ENCODE assay signal across 11 cellular contexts in genomic region chr12:110015132-110015531, GRCh38. TPM values are rescaled to one million over a fixed set of nuclear protein-coding genes. Genes with fewer than 3 reads are reported as not detected.
DNase-seq lines count a peak whose midpoint lies in the region; ATAC-seq and TF ChIP-seq lines count a peak whose summit lies in the region.
"Had no signal": no experiment of that assay in that cellular context is flagged by ENCODE, and none has a peak within 500 bp of the region (broad histone marks: within the 10 kb centered on the region; RNA-seq: fewer than 3 reads in every experiment).

No MANE protein-coding gene starts in this region.

- H3K27me3 Mint-ChIP-seq in activated CD4-positive, alpha-beta T cell treated with anti-CD3 and anti-CD28 coated beads, Interleukin-2, amount 10 ng/mL, durations not matched to agents 24 days and 14 days = no peaks in the 10 kb centered on the region
- H3K27me3 Mint-ChIP-seq in activated naive CD8-positive, alpha-beta T cell treated with anti-CD3 and anti-CD28 coated beads, Interleukin-2, amount 10 ng/mL, durations not matched to agents 7 days and 5 days = no peaks in the 10 kb centered on the region

- peak; percentile 70 for ATAC-seq in activated naive CD8-positive, alpha-beta T cell treated with anti-CD3 and anti-CD28 coated beads, Interleukin-2, amount 10 ng/mL, durations not matched to agents 7 days and 5 days (ENCODE audit: low read depth)
- ATAC-seq in omental fat pad (ENCODE audit: low FRiP score) = no peak

- H3K4me1 ChIP-seq in ascending aorta = no peaks in the 10 kb centered on the region

- H3K27ac ChIP-seq in ascending aorta = no peak overlapping the region
- H3K27ac ChIP-seq: VCaP had no signal

- POLR2A ChIA-PET in activated naive CD8-positive, alpha-beta T cell treated with anti-CD3 and anti-CD28 coated beads, Interleukin-2, amount 10 ng/mL, durations not matched to agents 7 days and 5 days (lab: Charles Lee) = interaction anchor here (1.4 kb wide), 1 partner anchor 115 kb away, joined by 4 read pairs; the partner anchor contains the start of gene TCHP

- intact Hi-C loops in activated CD4-positive, alpha-beta T cell treated with anti-CD3 and anti-CD28 coated beads, Interleukin-2, amount 10 ng/mL, durations not matched to agents 24 days and 14 days (cut with micrococcal nuclease) = no loop called here
- intact Hi-C loops in ascending aorta (cut with DNase I) = no loop called here

- no peak overlapping the region for H3K4me3 ChIP-seq in ascending aorta
- H3K4me3 ChIP-seq: heart right ventricle had no signal

- H3K36me3 ChIP-seq in ascending aorta = peaks cover 43 to 72% of the 10 kb centered on the region in 2 donors

- DNase-seq in activated CD4-positive, alpha-beta T cell treated with anti-CD3 and anti-CD28 coated beads, Interleukin-2, amount 10 ng/mL, durations not matched to agents 24 days and 14 days = peak; percentile 72
- DNase-seq in activated CD4-positive, alpha-beta T cell treated with anti-CD3 and anti-CD28 coated beads for 1 hour = no peak
- DNase-seq in NOMO-1 (lab: John Stamatoyannopoulos, UW; ENCODE audit: unreplicated experiment in 2 of 2) (peak; percentile 54 to 88), pons (ENCODE audit: low spot score) (peak; percentile 46), ascending aorta (ENCODE audit: low spot score in 2 of 2) (no peak), NCI-H2171 treated with DMSO at 0.1 percent for 48 hours (lab: John Stamatoyannopoulos, UW) (no peak), omental fat pad (ENCODE audit: low spot score) (no peak)
- no peak for DNase-seq in activated naive CD8-positive, alpha-beta T cell treated with anti-CD3 and anti-CD28 coated beads, Interleukin-2, amount 10 ng/mL, durations not matched to agents 7 days and 5 days
- DNase-seq: heart right ventricle, NCI-H2081 treated with DMSO at 0.1 percent for 48 hours had no signal

- no peak for TF ChIP-seq CTCF in ascending aorta (IDR thresholded peaks at IDR 0.05)
- TF ChIP-seq CTCF in omental fat pad (IDR thresholded peaks at IDR 0.05) = no peak

- H3K36me3 Mint-ChIP-seq in activated CD4-positive, alpha-beta T cell treated with anti-CD3 and anti-CD28 coated beads, Interleukin-2, amount 10 ng/mL, durations not matched to agents 24 days and 14 days (ENCODE audit: low read depth) = peaks cover 55% of the 10 kb centered on the region
- peaks cover 37% of the 10 kb centered on the region for H3K36me3 Mint-ChIP-seq in activated naive CD8-positive, alpha-beta T cell treated with anti-CD3 and anti-CD28 coated beads, Interleukin-2, amount 10 ng/mL, durations not matched to agents 7 days and 5 days

- H3K9me3 ChIP-seq in ascending aorta = no peaks in the 10 kb centered on the region
- H3K9me3 ChIP-seq: heart right ventricle had no signal

- peak overlapping the region; percentile 64 for H3K4me3 Mint-ChIP-seq in activated CD4-positive, alpha-beta T cell treated with anti-CD3 and anti-CD28 coated beads, Interleukin-2, amount 10 ng/mL, durations not matched to agents 24 days and 14 days
- peak overlapping the region; percentile 70 for H3K4me3 Mint-ChIP-seq in activated naive CD8-positive, alpha-beta T cell treated with anti-CD3 and anti-CD28 coated beads, Interleukin-2, amount 10 ng/mL, durations not matched to agents 7 days and 5 days

- no peaks in the 10 kb centered on the region for H3K27me3 ChIP-seq in ascending aorta
- H3K27me3 ChIP-seq: heart right ventricle had no signal

- no peaks in the 10 kb centered on the region for H3K9me3 Mint-ChIP-seq in activated CD4-positive, alpha-beta T cell treated with anti-CD3 and anti-CD28 coated beads, Interleukin-2, amount 10 ng/mL, durations not matched to agents 24 days and 14 days
- no peaks in the 10 kb centered on the region for H3K9me3 Mint-ChIP-seq in activated naive CD8-positive, alpha-beta T cell treated with anti-CD3 and anti-CD28 coated beads, Interleukin-2, amount 10 ng/mL, durations not matched to agents 7 days and 5 days

- peak overlapping the region; percentile 91 for H3K27ac Mint-ChIP-seq in activated CD4-positive, alpha-beta T cell treated with anti-CD3 and anti-CD28 coated beads, Interleukin-2, amount 10 ng/mL, durations not matched to agents 24 days and 14 days
- H3K27ac Mint-ChIP-seq in activated naive CD8-positive, alpha-beta T cell treated with anti-CD3 and anti-CD28 coated beads, Interleukin-2, amount 10 ng/mL, durations not matched to agents 7 days and 5 days = peak overlapping the region; percentile 89

- H3K4me1 Mint-ChIP-seq in activated CD4-positive, alpha-beta T cell treated with anti-CD3 and anti-CD28 coated beads, Interleukin-2, amount 10 ng/mL, durations not matched to agents 24 days and 14 days = peaks cover 41% of the 10 kb centered on the region
- peaks cover 36% of the 10 kb centered on the region for H3K4me1 Mint-ChIP-seq in activated naive CD8-positive, alpha-beta T cell treated with anti-CD3 and anti-CD28 coated beads, Interleukin-2, amount 10 ng/mL, durations not matched to agents 7 days and 5 days

RNA-seq across cellular contexts. Expression of gene ANKRD13A, which starts 15.9 kb away (rescaled TPM):
- 60.6 and 62.5 TPM in 2 replicates for total RNA-seq in activated CD4-positive, alpha-beta T cell treated with anti-CD3 and anti-CD28 coated beads, Interleukin-2, amount 10 ng/mL, durations not matched to agents 24 days and 14 days
- 10 to 100 TPM; 85.8 to 88.8 TPM for total RNA-seq in activated naive CD8-positive, alpha-beta T cell treated with anti-CD3 and anti-CD28 coated beads, Interleukin-2, amount 10 ng/mL, durations not matched to agents 7 days and 5 days
- 199 TPM for total RNA-seq in ascending aorta
- 10 to 100 TPM; 33.6 to 93.3 (median 43.2) TPM for total RNA-seq in omental fat pad

RNA-seq across cellular contexts. Expression of gene GIT2, which starts 19.0 kb away (rescaled TPM):
- 87.1 and 88.6 TPM in 2 replicates for total RNA-seq in activated CD4-positive, alpha-beta T cell treated with anti-CD3 and anti-CD28 coated beads, Interleukin-2, amount 10 ng/mL, durations not matched to agents 24 days and 14 days
- total RNA-seq in activated naive CD8-positive, alpha-beta T cell treated with anti-CD3 and anti-CD28 coated beads, Interleukin-2, amount 10 ng/mL, durations not matched to agents 7 days and 5 days = 100 to 1,000 TPM; 101 to 103 TPM
- 44.9 TPM for total RNA-seq in ascending aorta
- 10 to 100 TPM; 28.7 to 77.2 (median 47.0) TPM for total RNA-seq in omental fat pad

RNA-seq across cellular contexts. Expression of gene C12orf76, which starts 33.2 kb away (rescaled TPM):
- total RNA-seq in activated CD4-positive, alpha-beta T cell treated with anti-CD3 and anti-CD28 coated beads, Interleukin-2, amount 10 ng/mL, durations not matched to agents 24 days and 14 days = 21.3 and 25.1 TPM in 2 replicates
- total RNA-seq in activated naive CD8-positive, alpha-beta T cell treated with anti-CD3 and anti-CD28 coated beads, Interleukin-2, amount 10 ng/mL, durations not matched to agents 7 days and 5 days = 10 to 100 TPM; 22.1 to 23.2 TPM
- total RNA-seq in ascending aorta (0.96 TPM), omental fat pad (10 to 100 TPM in 3 of 4 donors, 1 to 10 TPM in 1; 7.4 to 17.0 (median 11.9) TPM)

Comparison
In these comparisons a context has a peak if more than half of its experiments do, and no peak if none do; other contexts are left out.
1. DNase-seq: peak in activated CD4-positive, alpha-beta T cell treated with anti-CD3 and anti-CD28 coated beads, Interleukin-2, amount 10 ng/mL, durations not matched to agents 24 days and 14 days (single experiment), NOMO-1 (2 of 2) and pons (single experiment); none in activated CD4-positive, alpha-beta T cell treated with anti-CD3 and anti-CD28 coated beads for 1 hour (single experiment), activated naive CD8-positive, alpha-beta T cell treated with anti-CD3 and anti-CD28 coated beads, Interleukin-2, amount 10 ng/mL, durations not matched to agents 7 days and 5 days (single experiment), ascending aorta (0 of 2), NCI-H2171 treated with DMSO at 0.1 percent for 48 hours (single experiment) and omental fat pad (single experiment).